ENCODE assay signal across 26 cellular contexts in genomic region chr9:131094015-131094414, GRCh38. TPM values are rescaled to one million over a fixed set of nuclear protein-coding genes. Genes with fewer than 3 reads are reported as not detected.
"Had no signal": no experiment of that assay in that cellular context is flagged by ENCODE, and none has a peak within 500 bp of the region (broad histone marks: within the 10 kb centered on the region; RNA-seq: fewer than 3 reads in every experiment).

No MANE protein-coding gene starts in this region.

- H3K27me3 ChIP-seq: cardiac muscle cell, right atrium auricular region had no signal

- H3K9me3 Mint-ChIP-seq: effector memory CD8-positive, alpha-beta T cell; memory B cell; mesothelial cell of epicardium; nephron progenitor cell; stimulated activated naive CD8-positive, alpha-beta T cell treated with anti-CD3 and anti-CD28 coated beads, Interleukin-15, amount 100 ng/mL, for 72 hours had no signal

- H3K9me3 ChIP-seq: gastrocnemius medialis, heart left ventricle, mucosa of descending colon, right atrium auricular region, sigmoid colon, suprapubic skin, transverse colon had no signal

- ATAC-seq: effector memory CD8-positive, alpha-beta T cell; left lobe of liver; stimulated activated naive CD8-positive, alpha-beta T cell treated with anti-CD3 and anti-CD28 coated beads, Interleukin-15, amount 100 ng/mL, for 72 hours had no signal

- H3K4me1 ChIP-seq: gastrocnemius medialis had no signal

- H3K4me3 ChIP-seq: cardiac muscle cell, coronary artery, gastrocnemius medialis, heart left ventricle, hepatocyte, lung, mucosa of descending colon, right atrium auricular region, sigmoid colon, suprapubic skin, transverse colon had no signal

- H3K27ac Mint-ChIP-seq: effector memory CD8-positive, alpha-beta T cell; memory B cell; mesothelial cell of epicardium; naive B cell; nephron progenitor cell; progenitor cell of endocrine pancreas had no signal

- H3K36me3 ChIP-seq: cardiac muscle cell, gastrocnemius medialis, heart left ventricle, right atrium auricular region, sigmoid colon, suprapubic skin, transverse colon had no signal

- DNase-seq: dermis blood vessel endothelial cell; effector memory CD8-positive, alpha-beta T cell; erythroblast; naive B cell; nephron progenitor cell; sigmoid colon; stimulated activated CD4-positive, alpha-beta T cell treated with anti-CD3 and anti-CD28 coated beads, Interleukin-4, amount 100 ng/mL, for 1 hour; stimulated activated CD8-positive, alpha-beta memory T cell treated with anti-CD3 and anti-CD28 coated beads, Interleukin-4, amount 100 ng/mL, for 48 hours; stimulated activated naive CD4-positive, alpha-beta T cell; stimulated activated naive CD8-positive, alpha-beta T cell treated with anti-CD3 and anti-CD28 coated beads, Interleukin-15, amount 100 ng/mL, for 72 hours; transverse colon had no signal

- H3K27ac ChIP-seq: cardiac muscle cell, coronary artery, gastrocnemius medialis, heart left ventricle, hepatocyte, parathyroid adenoma, right atrium auricular region, suprapubic skin, transverse colon had no signal

- H3K4me3 Mint-ChIP-seq: effector memory CD8-positive, alpha-beta T cell; memory B cell; nephron progenitor cell; stimulated activated naive CD8-positive, alpha-beta T cell treated with anti-CD3 and anti-CD28 coated beads, Interleukin-15, amount 100 ng/mL, for 72 hours had no signal

- H3K36me3 Mint-ChIP-seq: memory B cell, mesothelial cell of epicardium, naive B cell had no signal

RNA-seq across cellular contexts. Expression of gene AIF1L, which starts 2.3 kb away (rescaled TPM):
- total RNA-seq: osteoblast had no signal
